Comparison of ENCODE assay signal across 12 cellular contexts in the genomic region with DNA sequence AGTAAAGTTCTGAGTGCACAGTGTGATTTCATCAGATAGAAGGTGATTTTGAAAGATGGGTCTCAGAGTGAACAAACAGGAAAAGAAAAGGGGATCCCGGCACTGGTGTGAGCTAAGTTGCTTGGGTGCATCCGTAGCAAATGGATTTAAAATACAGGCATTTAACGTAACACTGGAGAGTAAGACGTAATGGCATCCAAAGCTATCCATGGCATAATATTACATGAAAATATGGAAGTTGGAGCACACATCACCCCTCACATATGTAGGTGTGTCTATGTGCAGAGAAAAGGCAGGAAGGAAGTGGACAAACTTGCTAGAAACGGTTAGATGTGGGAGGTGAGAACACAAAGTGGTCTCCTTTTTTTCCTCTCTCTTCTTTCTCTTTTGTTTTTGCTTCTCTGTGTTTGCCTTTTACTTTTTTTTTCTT. TPM values are rescaled to one million over a fixed set of nuclear protein-coding genes. Genes with fewer than 3 reads are reported as not detected.
A peak's percentile ranks its signal among the peaks of the same experiment; 100 is the strongest.
DNase-seq lines count a peak whose midpoint lies in the region; ATAC-seq lines count a peak whose summit lies in the region.
"Had no signal": no experiment of that assay in that cellular context is flagged by ENCODE, and none has a peak within 500 bp of the region (broad histone marks: within the 10 kb centered on the region; RNA-seq: fewer than 3 reads in every experiment).

No MANE protein-coding gene starts in this region.

- H3K4me3 ChIP-seq in BLaER1 treated with 17β-estradiol and CSF1 and Interleukin-3, amounts not matched to agents 10 nM and 100 nM: no peak overlapping the region
- H3K4me3 ChIP-seq: gastroesophageal sphincter had no signal

- peak overlapping the region; percentile 69 to 90 for H3K27ac Mint-ChIP-seq in activated naive CD4-positive, alpha-beta T cell treated with anti-CD3 and anti-CD28 coated beads, Interleukin-2, amount 50 U/mL, for 72 hours

- peaks cover 15 to 24% (median 20%) of the 10 kb centered on the region in 10 experiments for H3K4me1 ChIP-seq in BLaER1 treated with 17β-estradiol and CSF1 and Interleukin-3, amounts not matched to agents 10 nM and 100 nM

- 0 out of 22 replicates have a peak, but pooled peaks cover 0 to 5% (median 0%) of the 10 kb centered on the region in 11 experiments for H3K27me3 ChIP-seq in BLaER1 treated with 17β-estradiol and CSF1 and Interleukin-3, amounts not matched to agents 10 nM and 100 nM

- no peaks in the 10 kb centered on the region for H4K20me1 ChIP-seq in BLaER1 treated with 17β-estradiol and CSF1 and Interleukin-3, amounts not matched to agents 10 nM and 100 nM

- no peak overlapping the region for H3K9ac ChIP-seq in BLaER1 treated with 17β-estradiol and CSF1 and Interleukin-3, amounts not matched to agents 10 nM and 100 nM

- no peaks in the 10 kb centered on the region for H3K36me3 ChIP-seq in BLaER1 treated with 17β-estradiol and CSF1 and Interleukin-3, amounts not matched to agents 10 nM and 100 nM
- H3K36me3 ChIP-seq: gastroesophageal sphincter had no signal

- peaks cover 0 to 7% (median 6%) of the 10 kb centered on the region in 11 experiments; a peak in 12 of 22 replicates for H3K9me3 ChIP-seq in BLaER1 treated with 17β-estradiol and CSF1 and Interleukin-3, amounts not matched to agents 10 nM and 100 nM (replicated peaks in 1 of 11)
- H3K9me3 ChIP-seq: gastroesophageal sphincter had no signal

- no peak for DNase-seq in activated naive CD4-positive, alpha-beta T cell treated with anti-CD3 and anti-CD28 coated beads, Interleukin-2, amount 50 U/mL, for 72 hours (ENCODE audit: low spot score in 2 of 2)
- DNase-seq in RPMI8226 (no peak), SW 1271 (lab: John Stamatoyannopoulos, UW) (no peak), DMS53 treated with DMSO at 0.1 percent for 48 hours (lab: John Stamatoyannopoulos, UW; ENCODE audit: unreplicated experiment) (no peak), A172 (ENCODE audit: low spot score) (no peak)
- DNase-seq: Calu3, midbrain, NCI-H2227 treated with DMSO at 0.1 percent for 48 hours had no signal

- peaks cover 0 to 4% of the 10 kb centered on the region in 2 donors for H3K9me3 Mint-ChIP-seq in activated naive CD4-positive, alpha-beta T cell treated with anti-CD3 and anti-CD28 coated beads, Interleukin-2, amount 50 U/mL, for 72 hours

- peak overlapping the region in 6 of 11 experiments; percentile 39 to 64 (median 54); a peak in 9 of 22 replicates for H3K27ac ChIP-seq in BLaER1 treated with 17β-estradiol and CSF1 and Interleukin-3, amounts not matched to agents 10 nM and 100 nM
- H3K27ac ChIP-seq: gastroesophageal sphincter had no signal

- H3K4me2 ChIP-seq in BLaER1 treated with 17β-estradiol and CSF1 and Interleukin-3, amounts not matched to agents 10 nM and 100 nM: peak overlapping the region; percentile 16 to 72 (median 66)

- peaks cover 0 to 5% of the 10 kb centered on the region in 2 donors for H3K36me3 Mint-ChIP-seq in activated naive CD4-positive, alpha-beta T cell treated with anti-CD3 and anti-CD28 coated beads, Interleukin-2, amount 50 U/mL, for 72 hours

- ATAC-seq in GM18870 (IDR thresholded peaks at IDR 0.05; ENCODE audit: unreplicated experiment) (peak; percentile 44), HG03460 (IDR thresholded peaks at IDR 0.05; ENCODE audit: unreplicated experiment) (peak; percentile 64)
- ATAC-seq in activated naive CD4-positive, alpha-beta T cell treated with anti-CD3 and anti-CD28 coated beads, Interleukin-2, amount 50 U/mL, for 72 hours: peak; percentile 48 to 74
- ATAC-seq: gastroesophageal sphincter had no signal

RNA-seq across cellular contexts. Expression of a gene that starts 38.2 kb away (rescaled TPM):
- 100 to 1,000 TPM; 211 to 278 TPM for total RNA-seq in activated naive CD4-positive, alpha-beta T cell treated with anti-CD3 and anti-CD28 coated beads, Interleukin-2, amount 50 U/mL, for 72 hours
- 5.1 and 11.1 TPM in 2 replicates for total RNA-seq in A172 (2014; rRNA removed; shearing (Covaris generic))

Comparison
In these comparisons a context has a peak if more than half of its experiments do, and no peak if none do; other contexts are left out.
1. RNA of a gene that starts 38.2 kb away (total RNA-seq): 211 to 278 TPM in activated naive CD4-positive, alpha-beta T cell treated with anti-CD3 and anti-CD28 coated beads, Interleukin-2, amount 50 U/mL, for 72 hours; 5.1 to 11.1 TPM in A172; every median in the first group is over 10 times any median in the second.
2. Peak in every context shown above with its lines, with median percentiles within 50 percentile points of each other: ATAC-seq.